In genomic region chr7:4973728-4974198, GRCh38 we compare ENCODE assay signal across 8 cellular contexts. TPM values are rescaled to one million over a fixed set of nuclear protein-coding genes. Genes with fewer than 3 reads are reported as not detected.
DNase-seq lines count a peak whose midpoint lies in the region.

No MANE protein-coding gene starts in this region.

- H3K27me3 ChIP-seq in H7 (ENCODE audit: control insufficient read depth, insufficient read depth, low read length) (no peaks in the 10 kb centered on the region), neuron (ENCODE audit: insufficient read depth, low read length) (no peaks in the 10 kb centered on the region)

- H3K4me1 ChIP-seq in neuron (ENCODE audit: insufficient read depth, low read length) = peaks cover 2% of the 10 kb centered on the region

- H3K4me3 ChIP-seq in H7 (ENCODE audit: insufficient read depth, low read depth, low read length) (peak overlapping the region; percentile 76), neuron (ENCODE audit: low read length) (peak overlapping the region; percentile 91)

- peak; percentile 82 for DNase-seq in GF-D8 (lab: John Stamatoyannopoulos, UW)
- peak; percentile 94 for DNase-seq in H7
- peak; percentile 97 for DNase-seq in LoVo (ENCODE audit: low spot score)
- DNase-seq in SIG-M5 (lab: John Stamatoyannopoulos, UW) = peak; percentile 25
- DNase-seq in activated naive CD4-positive, alpha-beta T cell (lab: John Stamatoyannopoulos, UW) = peak; percentile 80 to 93 (median 89)
- peak; percentile 85 for DNase-seq in foreskin melanocyte
- peak; percentile 78 for DNase-seq in stromal cell of bone marrow (ENCODE audit: low read depth)

- H3K9me3 ChIP-seq in neuron (ENCODE audit: low read length) = no peaks in the 10 kb centered on the region

- peak overlapping the region; percentile 76 for H2AFZ ChIP-seq in neuron (ENCODE audit: low read depth, low read length)

- H3K36me3 ChIP-seq in H7 (replicated peaks; ENCODE audit: control insufficient read depth, insufficient read depth, low read length) (peaks cover 2% of the 10 kb centered on the region), neuron (ENCODE audit: insufficient read depth, low read length) (peaks cover 27% of the 10 kb centered on the region)

RNA-seq across cellular contexts. Expression of gene MMD2, which starts 14.8 kb away (rescaled TPM):
- total RNA-seq in H7 (2014; rRNA removed; shearing (Covaris generic)) = not detected in 2 replicates

Comparison
In these comparisons a context has a peak if more than half of its experiments do, and no peak if none do; other contexts are left out.
1. Peak in every context shown above with its lines: DNase-seq and H3K4me3 ChIP-seq.
2. DNase-seq: peak in every context shown above with its lines; median percentile 97 in LoVo; 94 in H7; 89 in activated naive CD4-positive, alpha-beta T cell; 85 in foreskin melanocyte; 82 in GF-D8; 78 in stromal cell of bone marrow; 25 in SIG-M5.